Comparison of ENCODE assay signal across 8 cellular contexts in genomic region chr10:13526952-13527863, GRCh38. TPM values are rescaled to one million over a fixed set of nuclear protein-coding genes. Genes with fewer than 3 reads are reported as not detected.
DNase-seq lines count a peak whose midpoint lies in the region; ATAC-seq and TF ChIP-seq lines count a peak whose summit lies in the region.

No MANE protein-coding gene starts in this region.

- H3K4me3 Mint-ChIP-seq in stimulated activated naive CD8-positive, alpha-beta T cell treated with anti-CD3 and anti-CD28 coated beads, Interleukin-15, Interleukin-2, amounts not matched to agents 100 ng/mL and 50 ng/mL, for 24 hours: peak overlapping the region; percentile 65
- H3K4me3 Mint-ChIP-seq in mesothelial cell of epicardium: peak overlapping the region; percentile 76

- DNase-seq in stimulated activated naive CD8-positive, alpha-beta T cell treated with anti-CD3 and anti-CD28 coated beads, Interleukin-15, Interleukin-2, amounts not matched to agents 100 U/mL and 50 U/mL, for 24 hours: no peak
- DNase-seq in cerebellar cortex (ENCODE audit: low spot score): peak; percentile 10
- DNase-seq in mesothelial cell of epicardium (ENCODE audit: low spot score in 2 of 2, unreplicated experiment in 2 of 2): no peak
- no peak for DNase-seq in stimulated activated naive CD4-positive, alpha-beta T cell treated with Interleukin-2 at 50 U/mL for 16 hours (lab: John Stamatoyannopoulos, UW)
- DNase-seq in mesenteric fat pad (ENCODE audit: low spot score): no peak

- TF ChIP-seq CTCF in mesothelial cell of epicardium (IDR thresholded peaks at IDR 0.05; ENCODE audit: unreplicated experiment): no peak

- H3K27ac Mint-ChIP-seq in stimulated activated naive CD8-positive, alpha-beta T cell treated with anti-CD3 and anti-CD28 coated beads, Interleukin-15, Interleukin-2, amounts not matched to agents 100 ng/mL and 50 ng/mL, for 24 hours: no peak overlapping the region
- peak overlapping the region; percentile 76 for H3K27ac Mint-ChIP-seq in mesothelial cell of epicardium

- H3K4me1 Mint-ChIP-seq in stimulated activated naive CD8-positive, alpha-beta T cell treated with anti-CD3 and anti-CD28 coated beads, Interleukin-15, Interleukin-2, amounts not matched to agents 100 ng/mL and 50 ng/mL, for 24 hours (ENCODE audit: low read depth): peaks cover 10% of the 10 kb centered on the region
- peaks cover 25% of the 10 kb centered on the region for H3K4me1 Mint-ChIP-seq in mesothelial cell of epicardium

- H3K9me3 Mint-ChIP-seq in stimulated activated naive CD8-positive, alpha-beta T cell treated with anti-CD3 and anti-CD28 coated beads, Interleukin-15, Interleukin-2, amounts not matched to agents 100 ng/mL and 50 ng/mL, for 24 hours: no peaks in the 10 kb centered on the region
- H3K9me3 Mint-ChIP-seq in mesothelial cell of epicardium: no peaks in the 10 kb centered on the region

- no peak for ATAC-seq in stimulated activated naive CD8-positive, alpha-beta T cell treated with anti-CD3 and anti-CD28 coated beads, Interleukin-15, Interleukin-2, amounts not matched to agents 100 U/mL and 50 U/mL, for 24 hours
- ATAC-seq in HG03175 (IDR thresholded peaks at IDR 0.05; ENCODE audit: unreplicated experiment): no peak
- no peak for ATAC-seq in HG03159 (IDR thresholded peaks at IDR 0.05; ENCODE audit: unreplicated experiment)

- peaks cover 73% of the 10 kb centered on the region for H3K27me3 Mint-ChIP-seq in stimulated activated naive CD8-positive, alpha-beta T cell treated with anti-CD3 and anti-CD28 coated beads, Interleukin-15, Interleukin-2, amounts not matched to agents 100 ng/mL and 50 ng/mL, for 24 hours
- no peaks in the 10 kb centered on the region for H3K27me3 Mint-ChIP-seq in mesothelial cell of epicardium (ENCODE audit: low read depth)

- H3K36me3 Mint-ChIP-seq in stimulated activated naive CD8-positive, alpha-beta T cell treated with anti-CD3 and anti-CD28 coated beads, Interleukin-15, Interleukin-2, amounts not matched to agents 100 ng/mL and 50 ng/mL, for 24 hours (ENCODE audit: low read depth): no peaks in the 10 kb centered on the region
- peaks cover 5% of the 10 kb centered on the region for H3K36me3 Mint-ChIP-seq in mesothelial cell of epicardium

RNA-seq across cellular contexts. Expression of gene BEND7, which starts 1.6 kb away (rescaled TPM):
- 37.9 to 40.7 TPM (median 38.2 TPM) in 3 replicates for total RNA-seq in mesothelial cell of epicardium
- total RNA-seq in mesenteric fat pad: 26.8 TPM

RNA-seq across cellular contexts. Expression of gene PRPF18, which starts 59.6 kb away (rescaled TPM):
- 18.9 to 19.8 TPM (median 19.0 TPM) in 3 replicates for total RNA-seq in mesothelial cell of epicardium
- 18.6 TPM for total RNA-seq in mesenteric fat pad
